20 cellular contexts compared by ENCODE assay signal in genomic region chr1:200846421-200846820, GRCh38. TPM values are rescaled to one million over a fixed set of nuclear protein-coding genes. Genes with fewer than 3 reads are reported as not detected.
A peak's percentile ranks its signal among the peaks of the same experiment; 100 is the strongest.
DNase-seq lines count a peak whose midpoint lies in the region; ATAC-seq, FAIRE-seq and TF ChIP-seq lines count a peak whose summit lies in the region.
"Had no signal": no experiment of that assay in that cellular context is flagged by ENCODE, and none has a peak within 500 bp of the region (broad histone marks: within the 10 kb centered on the region; RNA-seq: fewer than 3 reads in every experiment).

No MANE protein-coding gene starts in this region.

- H3K36me3 Mint-ChIP-seq in Calu3 (ENCODE audit: insufficient read depth, unreplicated experiment) (peaks cover 16% of the 10 kb centered on the region), GM23338 (ENCODE audit: low read depth) (peaks cover 28% of the 10 kb centered on the region), neural progenitor cell (peaks cover 47% of the 10 kb centered on the region), nephron progenitor cell (ENCODE audit: low read depth) (peaks cover 79% of the 10 kb centered on the region)

- H3K4me3 ChIP-seq in GM23338 (no peak overlapping the region), neural progenitor cell (no peak overlapping the region), sigmoid colon (no peak overlapping the region)
- H3K4me3 ChIP-seq: BLaER1 treated with 17β-estradiol and CSF1 and Interleukin-3, amounts not matched to agents 10 nM and 100 nM had no signal

- peak; percentile 9 for FAIRE-seq in TTC549 (lab: Jason Lieb, UNC)
- FAIRE-seq: GM12891, GM18507, HepG2 had no signal

- 0 out of 2 replicates have a peak, but pooled peaks cover 5% of the 10 kb centered on the region for H3K4me1 ChIP-seq in GM23338 (ENCODE audit: insufficient read depth)
- no peaks in the 10 kb centered on the region for H3K4me1 ChIP-seq in neural progenitor cell
- H3K4me1 ChIP-seq in sigmoid colon, result no peaks in the 10 kb centered on the region
- H3K4me1 ChIP-seq: BLaER1 treated with 17β-estradiol and CSF1 and Interleukin-3, amounts not matched to agents 10 nM and 100 nM had no signal

- H3K79me2 ChIP-seq in GM23338 (replicated peaks; ENCODE audit: insufficient read depth) (no peaks in the 10 kb centered on the region), neural progenitor cell (ENCODE audit: low read depth) (no peaks in the 10 kb centered on the region)

- CTCF ChIA-PET in Calu3 (lab: Charles Lee), result no interaction called here

- H3K27me3 Mint-ChIP-seq in Calu3 (ENCODE audit: unreplicated experiment) (no peaks in the 10 kb centered on the region), GM23338 (ENCODE audit: insufficient read depth, low read depth, poor library complexity) (no peaks in the 10 kb centered on the region), neural progenitor cell (ENCODE audit: insufficient read depth, low read depth) (no peaks in the 10 kb centered on the region), nephron progenitor cell (ENCODE audit: low read depth, poor library complexity) (no peaks in the 10 kb centered on the region)
- H3K27me3 Mint-ChIP-seq: IgD-negative memory B cell had no signal

- no peak overlapping the region for H2AFZ ChIP-seq in GM23338
- H2AFZ ChIP-seq in neural progenitor cell (replicated peaks), result no peak overlapping the region

- no peak for ATAC-seq in GM23338
- ATAC-seq in HG03159 (IDR thresholded peaks at IDR 0.05; ENCODE audit: unreplicated experiment), result no peak
- ATAC-seq: CD8-positive, alpha-beta T cell; HepG2 had no signal

- H3K9me3 ChIP-seq in neural progenitor cell (ENCODE audit: low read depth), result no peaks in the 10 kb centered on the region
- no peaks in the 10 kb centered on the region for H3K9me3 ChIP-seq in sigmoid colon
- H3K9me3 ChIP-seq: BLaER1 treated with 17β-estradiol and CSF1 and Interleukin-3, amounts not matched to agents 10 nM and 100 nM had no signal

- 87% methylated on average over 2 of the region's 2 CpGs for WGBS in sigmoid colon, 2 donors

- peak overlapping the region; percentile 27 for H3K27ac Mint-ChIP-seq in Calu3 (ENCODE audit: unreplicated experiment)
- H3K27ac Mint-ChIP-seq in GM23338, result peak overlapping the region; percentile 58; the same call in 1 of the 2 replicates
- H3K27ac Mint-ChIP-seq in neural progenitor cell, result peak overlapping the region; percentile 2
- no peak overlapping the region for H3K27ac Mint-ChIP-seq in nephron progenitor cell
- H3K27ac Mint-ChIP-seq: B cell; CD8-positive, alpha-beta T cell; IgD-negative memory B cell had no signal

- H4K20me1 ChIP-seq in GM23338 (replicated peaks; ENCODE audit: insufficient read depth), result no peaks in the 10 kb centered on the region
- no peaks in the 10 kb centered on the region for H4K20me1 ChIP-seq in neural progenitor cell (ENCODE audit: low read depth)
- H4K20me1 ChIP-seq: BLaER1 treated with 17β-estradiol and CSF1 and Interleukin-3, amounts not matched to agents 10 nM and 100 nM had no signal

- H3K4me1 Mint-ChIP-seq in Calu3 (ENCODE audit: low read depth, unreplicated experiment), result no peaks in the 10 kb centered on the region
- H3K4me1 Mint-ChIP-seq in GM23338, result peaks cover 8% of the 10 kb centered on the region; the same call in 2 of the 3 replicates
- H3K4me1 Mint-ChIP-seq in neural progenitor cell, result no peaks in the 10 kb centered on the region
- H3K4me1 Mint-ChIP-seq in nephron progenitor cell, result no peaks in the 10 kb centered on the region
- H3K4me1 Mint-ChIP-seq: B cell had no signal

- H3K27me3 ChIP-seq in GM23338 (ENCODE audit: insufficient read depth) (no peaks in the 10 kb centered on the region), neural progenitor cell (no peaks in the 10 kb centered on the region), sigmoid colon (no peaks in the 10 kb centered on the region)
- H3K27me3 ChIP-seq: BLaER1 treated with 17β-estradiol and CSF1 and Interleukin-3, amounts not matched to agents 10 nM and 100 nM had no signal

- H3K9me3 Mint-ChIP-seq in Calu3 (ENCODE audit: low read depth, unreplicated experiment), result no peaks in the 10 kb centered on the region
- H3K9me3 Mint-ChIP-seq in GM23338, result no peaks in the 10 kb centered on the region
- no peaks in the 10 kb centered on the region for H3K9me3 Mint-ChIP-seq in neural progenitor cell
- H3K9me3 Mint-ChIP-seq in nephron progenitor cell, result no peaks in the 10 kb centered on the region
- H3K9me3 Mint-ChIP-seq: CD8-positive, alpha-beta T cell; IgD-negative memory B cell had no signal

- no peaks in the 10 kb centered on the region for H3F3A ChIP-seq in GM23338 (replicated peaks; ENCODE audit: low read depth)
- H3F3A ChIP-seq in neural progenitor cell (ENCODE audit: low read depth), result no peaks in the 10 kb centered on the region

- H3K9ac ChIP-seq in neural progenitor cell, result no peak overlapping the region
- H3K9ac ChIP-seq: BLaER1 treated with 17β-estradiol and CSF1 and Interleukin-3, amounts not matched to agents 10 nM and 100 nM had no signal

- no peak for TF ChIP-seq POLR2A in sigmoid colon (IDR thresholded peaks at IDR 0.05)

- TF ChIP-seq EP300 in sigmoid colon (IDR thresholded peaks at IDR 0.05), result no peak

- no peak overlapping the region for H3K4me3 Mint-ChIP-seq in Calu3 (ENCODE audit: low read depth, unreplicated experiment)
- H3K4me3 Mint-ChIP-seq in GM23338, result no peak overlapping the region
- no peak overlapping the region for H3K4me3 Mint-ChIP-seq in neural progenitor cell
- no peak overlapping the region for H3K4me3 Mint-ChIP-seq in nephron progenitor cell
- H3K4me3 Mint-ChIP-seq: B cell; CD8-positive, alpha-beta T cell; IgD-negative memory B cell had no signal

- H3K9me2 ChIP-seq in GM23338 (ENCODE audit: insufficient read depth), result no peaks in the 10 kb centered on the region

- TF ChIP-seq CTCF in Calu3 (IDR thresholded peaks at IDR 0.05; ENCODE audit: unreplicated experiment) (no peak), GM23338 (conservative IDR thresholded peaks at IDR 0.05; ENCODE audit: low read depth in 2 of 2) (no peak), neural progenitor cell (IDR thresholded peaks at IDR 0.05) (no peak), nephron progenitor cell (IDR thresholded peaks at IDR 0.05) (no peak), sigmoid colon (IDR thresholded peaks at IDR 0.05) (no peak)

- intact Hi-C loops in Calu3 (cut with micrococcal nuclease; ENCODE audit: unreplicated experiment), result no loop called here
- intact Hi-C loops in sigmoid colon (cut with DNase I), result no loop called here

- H3K36me3 ChIP-seq in GM23338 (ENCODE audit: insufficient read depth) (peaks cover 11% of the 10 kb centered on the region; the same call in 1 of the 2 replicates), neural progenitor cell (peaks cover 9% of the 10 kb centered on the region), sigmoid colon (peaks cover 0 to 79% (median 22%) of the 10 kb centered on the region in 4 donors)

- BruUV-seq in Calu3 (replicated peaks; lab: Mats Ljungman, UMichigan), result no TSS peak

- H3K27ac ChIP-seq in GM23338 (ENCODE audit: low read depth) (no peak overlapping the region), neural progenitor cell (no peak overlapping the region), sigmoid colon (no peak overlapping the region)
- H3K27ac ChIP-seq: BLaER1 treated with 17β-estradiol and CSF1 and Interleukin-3, amounts not matched to agents 10 nM and 100 nM had no signal

- DNase-seq in Calu3, result no peak
- DNase-seq in GM23338 (ENCODE audit: low spot score), result no peak
- no peak for DNase-seq in neural progenitor cell (ENCODE audit: low spot score)
- no peak for DNase-seq in nephron progenitor cell
- no peak for DNase-seq in sigmoid colon
- DNase-seq: 8988T; CD8-positive, alpha-beta T cell; GOT3; HCEC 1CT; KBM-7 had no signal

- H3K4me2 ChIP-seq in GM23338 (no peak overlapping the region), neural progenitor cell (no peak overlapping the region)
- H3K4me2 ChIP-seq: BLaER1 treated with 17β-estradiol and CSF1 and Interleukin-3, amounts not matched to agents 10 nM and 100 nM had no signal

TF ChIP-seq in GM23338, 12 proteins besides CTCF, POLR2A, EP300 and RAD21 (continues in another document):
- no peak for TF ChIP-seq POLR2AphosphoS5 (IDR thresholded peaks at IDR 0.05; ENCODE audit: low read depth)
- TF ChIP-seq EZH2phosphoT487 (IDR thresholded peaks at IDR 0.05; ENCODE audit: unreplicated experiment), result no peak
- TF ChIP-seq, protein P1, sequence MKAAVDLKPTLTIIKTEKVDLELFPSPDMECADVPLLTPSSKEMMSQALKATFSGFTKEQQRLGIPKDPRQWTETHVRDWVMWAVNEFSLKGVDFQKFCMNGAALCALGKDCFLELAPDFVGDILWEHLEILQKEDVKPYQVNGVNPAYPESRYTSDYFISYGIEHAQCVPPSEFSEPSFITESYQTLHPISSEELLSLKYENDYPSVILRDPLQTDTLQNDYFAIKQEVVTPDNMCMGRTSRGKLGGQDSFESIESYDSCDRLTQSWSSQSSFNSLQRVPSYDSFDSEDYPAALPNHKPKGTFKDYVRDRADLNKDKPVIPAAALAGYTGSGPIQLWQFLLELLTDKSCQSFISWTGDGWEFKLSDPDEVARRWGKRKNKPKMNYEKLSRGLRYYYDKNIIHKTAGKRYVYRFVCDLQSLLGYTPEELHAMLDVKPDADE (IDR thresholded peaks at IDR 0.05), result no peak

RNA-seq across cellular contexts. Expression of gene GPR25, which starts 26.4 kb away (rescaled TPM):
- total RNA-seq in Calu3 (2022) (not detected in 2 replicates), neural progenitor cell (ENCODE audit: low replicate concordance) (not detected in 2 replicates), sigmoid colon (not detected)
- total RNA-seq in GM23338 (2014; rRNA removed; shearing (Covaris generic)), result not detected in 2 replicates
- polyA plus RNA-seq in GM23338 (2016; fragmentation: Nextera tagmentation; extraction: Ambion mirVana) (not detected in 2 replicates), sigmoid colon (1 to 10 TPM in 1 of 3 donors, not detected in 2; 1.0 TPM)
- total RNA-seq: A673, HepG2 had no signal
- polyA plus RNA-seq: AG04450, HepG2 had no signal

RNA-seq across cellular contexts. Expression of gene INAVA, which starts 48.3 kb away (rescaled TPM):
- 167 and 175 TPM in 2 replicates for total RNA-seq in Calu3 (2022)
- total RNA-seq in GM23338 (2014; rRNA removed; shearing (Covaris generic)), result 41.2 and 43.9 TPM in 2 replicates
- 25.2 and 25.3 TPM in 2 replicates for polyA plus RNA-seq in GM23338 (2016; fragmentation: Nextera tagmentation; extraction: Ambion mirVana)
- 23.7 and 63.1 TPM in 2 replicates for total RNA-seq in neural progenitor cell (ENCODE audit: low replicate concordance)
- total RNA-seq in sigmoid colon, result 1 to 10 TPM in 1 of 4 donors, under 1 TPM in 3; 0.27 to 1.4 (median 0.44) TPM
- 100 to 1,000 TPM in 2 of 3 donors, 10 to 100 TPM in 1; 78.9 to 176 (median 138) TPM for polyA plus RNA-seq in sigmoid colon
- total RNA-seq: CD8-positive, alpha-beta T cell had no signal
- polyA plus RNA-seq: IgD-negative memory B cell had no signal

Comparison
In these comparisons a context has a peak if more than half of its experiments do, and no peak if none do; other contexts are left out.
1. RNA of gene INAVA, which starts 48.3 kb away (total RNA-seq): 167 to 175 TPM in Calu3, 41.2 to 43.9 TPM in GM23338 and 23.7 to 63.1 TPM in neural progenitor cell; 0.27 to 1.4 TPM in sigmoid colon; every median in the first group is over 10 times any median in the second.